In genomic region chr6:79138146-79138545, GRCh38 we compare ENCODE assay signal across 28 cellular contexts.
"Had no signal": no experiment of that assay in that cellular context is flagged by ENCODE, and none has a peak within 500 bp of the region (broad histone marks: within the 10 kb centered on the region; RNA-seq: fewer than 3 reads in every experiment).

No MANE protein-coding gene starts in this region.

- H3K4me2 ChIP-seq: SK-N-SH had no signal

- DNase-seq: activated CD4-positive, alpha-beta memory T cell treated with anti-CD3 and anti-CD28 coated beads for 36 hours; activated CD4-positive, alpha-beta T cell treated with anti-CD3 and anti-CD28 coated beads, Interleukin-2, amount 10 ng/mL, durations not matched to agents 7 days and 5 days; activated CD4-positive, CD25-positive, alpha-beta regulatory T cell; activated CD8-positive, alpha-beta memory T cell treated with anti-CD3 and anti-CD28 coated beads for 24 hours; activated effector memory CD4-positive, alpha-beta T cell treated with anti-CD3 and anti-CD28 coated beads, Interleukin-2, amount 50 U/mL, for 16 hours; activated naive CD4-positive, alpha-beta T cell treated with Interleukin-2 at 50 U/mL for 16 hours; activated naive CD8-positive, alpha-beta T cell treated with anti-CD3 and anti-CD28 coated beads, Interleukin-2, amount 50 U/mL, for 24 hours; activated T-cell treated with anti-CD3 and anti-CD28 coated beads, Interleukin-2, amount 50 U/mL, for 4 hours; body of pancreas; MG63; NCI-H1105; NCI-H1436; NCI-H1694 treated with DMSO at 0.1 percent for 48 hours; NCI-H2029 treated with DMSO at 0.1 percent for 48 hours; NCI-H345; NCI-H510A; NCI-H526 treated with DMSO at 0.1 percent for 48 hours; NCI-H82; NK-92 treated with Interleukin-12 subunit alpha and Interleukin-12 subunit beta, amount 100 ng/mL, for 24 hours; Peyer's patch; Right ventricle myocardium superior; SJCRH30; SK-N-SH; T-helper 1 cell had no signal

- H3K4me3 Mint-ChIP-seq: activated CD4-positive, alpha-beta memory T cell treated with anti-CD3 and anti-CD28 coated beads for 36 hours; activated CD4-positive, alpha-beta T cell treated with anti-CD3 and anti-CD28 coated beads, Interleukin-2, amount 10 ng/mL, durations not matched to agents 7 days and 5 days; activated naive CD8-positive, alpha-beta T cell treated with anti-CD3 and anti-CD28 coated beads, Interleukin-2, amount 50 U/mL, for 24 hours; activated T-cell treated with anti-CD3 and anti-CD28 coated beads, Interleukin-2, amount 50 U/mL, for 4 hours; central memory CD8-positive, alpha-beta T cell had no signal

- H3K4me1 ChIP-seq: body of pancreas, Peyer's patch had no signal

- ATAC-seq: activated naive CD4-positive, alpha-beta T cell treated with anti-CD3 and anti-CD28 coated beads, Interleukin-2, amount 50 U/mL, for 72 hours; activated naive CD8-positive, alpha-beta T cell treated with anti-CD3 and anti-CD28 coated beads, Interleukin-2, amount 50 U/mL, for 24 hours; activated T-cell treated with anti-CD3 and anti-CD28 coated beads, Interleukin-2, amount 50 U/mL, for 4 hours; body of pancreas had no signal

- H3K27ac ChIP-seq: body of pancreas, Peyer's patch, RWPE1, SJCRH30, VCaP had no signal

- H3K9me3 ChIP-seq: SK-N-SH had no signal

- H3K27ac Mint-ChIP-seq: activated CD4-positive, alpha-beta memory T cell treated with anti-CD3 and anti-CD28 coated beads for 36 hours; activated CD4-positive, alpha-beta T cell treated with anti-CD3 and anti-CD28 coated beads, Interleukin-2, amount 10 ng/mL, durations not matched to agents 7 days and 5 days; activated naive CD4-positive, alpha-beta T cell treated with anti-CD3 and anti-CD28 coated beads, Interleukin-2, amount 50 U/mL, for 72 hours; activated naive CD8-positive, alpha-beta T cell treated with anti-CD3 and anti-CD28 coated beads, Interleukin-2, amount 50 U/mL, for 24 hours had no signal

- H3K27me3 ChIP-seq: body of pancreas, MG63, Peyer's patch, SJCRH30 had no signal

- H3K4me1 Mint-ChIP-seq: activated CD4-positive, alpha-beta T cell treated with anti-CD3 and anti-CD28 coated beads, Interleukin-2, amount 10 ng/mL, durations not matched to agents 7 days and 5 days; activated naive CD8-positive, alpha-beta T cell treated with anti-CD3 and anti-CD28 coated beads, Interleukin-2, amount 50 U/mL, for 24 hours; central memory CD8-positive, alpha-beta T cell had no signal

- H3K4me3 ChIP-seq: body of pancreas, MG63, Peyer's patch, SJCRH30 had no signal

- H3K36me3 ChIP-seq: MG63, Peyer's patch, SJCRH30 had no signal

- H3K9ac ChIP-seq: SK-N-SH had no signal
